ENCODE assay signal across 2 cellular contexts in the genomic region with DNA sequence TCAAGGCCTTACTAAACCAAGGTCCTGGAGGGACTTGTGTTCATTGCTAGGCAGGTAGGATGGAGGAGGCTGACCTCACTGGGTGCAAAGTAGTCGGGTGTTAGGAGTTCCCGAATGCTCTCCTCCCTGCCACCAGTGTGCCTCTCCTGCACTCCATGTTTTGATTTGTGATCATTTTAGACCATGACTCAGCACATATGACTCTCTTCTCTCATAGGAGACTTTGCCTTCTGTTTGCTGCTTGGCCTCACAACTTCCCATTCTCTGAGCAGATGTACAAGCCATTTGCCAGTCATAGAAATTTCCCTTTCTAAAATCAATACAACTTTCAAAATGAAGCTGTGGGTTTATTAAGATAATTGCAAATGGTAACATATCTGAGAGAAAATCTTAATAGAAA.
TF ChIP-seq lines count a peak whose summit lies in the region.

No MANE protein-coding gene starts in this region.

TF ChIP-seq in IMR-90, 13 proteins besides CTCF, POLR2A, EP300 and RAD21:
- TF ChIP-seq NFE2L2 (IDR thresholded peaks at IDR 0.05; ENCODE audit: low read depth, low read length) (peak; percentile 98), RCOR1 (IDR thresholded peaks at IDR 0.05; ENCODE audit: insufficient replicate concordance, low read length) (no peak), MAFK (IDR thresholded peaks at IDR 0.05; ENCODE audit: low read depth, low read length) (peak; percentile 79), SMC3 (IDR thresholded peaks at IDR 0.05; ENCODE audit: low read depth, low read length) (no peak)

TF ChIP-seq in K562, 482 proteins besides CTCF, POLR2A, EP300 and RAD21:
- TF ChIP-seq SMARCA4 (IDR thresholded peaks at IDR 0.05) (no peak), NFE2L1 (tag; IDR thresholded peaks at IDR 0.05; ENCODE audit: borderline replicate concordance, low read depth) (peak; percentile 50; the same call in 1 of the 2 replicates), MAFG (tag; conservative IDR thresholded peaks at IDR 0.05) (peak; percentile 54; the same call in 1 of the 2 replicates)
